In the genomic region with DNA sequence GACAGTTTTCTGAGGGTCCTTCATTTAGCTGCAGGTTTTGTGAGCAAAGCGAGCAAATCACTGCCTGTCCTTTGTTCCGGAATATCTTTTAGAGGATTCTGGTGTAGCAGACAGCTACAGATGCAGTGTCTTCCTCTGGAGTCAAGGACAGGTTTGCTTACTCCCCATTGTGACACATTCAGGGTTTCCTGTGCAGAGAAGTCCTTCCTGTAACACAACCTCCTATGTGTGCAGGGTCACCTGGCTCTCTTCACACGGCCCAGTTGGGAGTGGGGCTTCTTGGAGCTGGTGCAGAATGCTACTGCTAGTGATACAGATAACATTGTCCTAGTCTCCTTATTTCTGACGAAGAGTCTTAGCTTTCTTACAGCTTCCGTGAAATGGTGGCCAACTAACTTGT, we compare ENCODE assay signal across 17 cellular contexts. TPM values are rescaled to one million over a fixed set of nuclear protein-coding genes. Genes with fewer than 3 reads are reported as not detected.
DNase-seq lines count a peak whose midpoint lies in the region; ATAC-seq, FAIRE-seq and TF ChIP-seq lines count a peak whose summit lies in the region.
"Had no signal": no experiment of that assay in that cellular context is flagged by ENCODE, and none has a peak within 500 bp of the region (broad histone marks: within the 10 kb centered on the region; RNA-seq: fewer than 3 reads in every experiment).

No MANE protein-coding gene starts in this region.

- H3K36me3 Mint-ChIP-seq in CD4-positive, alpha-beta T cell (ENCODE audit: low read depth): peaks cover 76% of the 10 kb centered on the region

- no peak for DNase-seq in CD4-positive, alpha-beta T cell
- DNase-seq in GM12878 (ENCODE audit: low read depth, low spot score) (no peak), lung microvascular endothelial cell (ENCODE audit: low read depth in 2 of 2) (peak; percentile 45 to 63), NCI-H510A (lab: John Stamatoyannopoulos, UW) (no peak), NCI-H774 (lab: John Stamatoyannopoulos, UW) (no peak), AG20443 (ENCODE audit: low spot score) (no peak), transverse colon (no peak)
- DNase-seq: activated CD4-positive, alpha-beta T cell treated with anti-CD3 and anti-CD28 coated beads, Interleukin-2, amount 50 U/mL, for 1 hour; brain microvascular endothelial cell; foreskin melanocyte; NCI-H446; NK-92 treated with Interleukin-12 subunit alpha and Interleukin-12 subunit beta, amount 100 ng/mL, for 24 hours; SK-N-SH had no signal

- no peak overlapping the region for H3K4me2 ChIP-seq in GM12878 (ENCODE audit: control insufficient read depth, insufficient read depth)
- H3K4me2 ChIP-seq: SK-N-SH had no signal

- ATAC-seq in CD4-positive, alpha-beta T cell (ENCODE audit: poor library complexity): peak; percentile 48
- ATAC-seq in GM18909 (IDR thresholded peaks at IDR 0.05; ENCODE audit: poor library complexity, unreplicated experiment) (peak; percentile 52), GM12878 (peak; percentile 67)
- ATAC-seq: sciatic nerve had no signal

- no peak overlapping the region for H3K9ac ChIP-seq in GM12878 (ENCODE audit: control insufficient read depth, insufficient read depth, low read length)
- H3K9ac ChIP-seq: SK-N-SH had no signal

- no TSS peak for BruUV-seq in GM12878 (replicated peaks; lab: Mats Ljungman, UMichigan)

- H3K79me2 ChIP-seq in GM12878 (ENCODE audit: control insufficient read depth, insufficient read depth, low read length): peaks cover 56% of the 10 kb centered on the region

- in situ Hi-C loops in GM12878 (cut with MboI) (no loop called here), transverse colon (cut with MboI; ENCODE audit: low pct_ligation_motif_present in 1 of 4, low pct_unique_long_range_greater_than_20kb in 1 of 4, low sequenced_read_pairs in 3 of 4) (no loop called here)

- H3K4me1 ChIP-seq in GM12878 (ENCODE audit: control insufficient read depth, insufficient read depth, low read length) (peaks cover 8% of the 10 kb centered on the region; the same call in 1 of the 2 replicates), transverse colon (peaks cover 0 to 26% (median 5%) of the 10 kb centered on the region in 4 donors)

- H3K27ac Mint-ChIP-seq in CD4-positive, alpha-beta T cell: peak overlapping the region; percentile 13
- H3K27ac Mint-ChIP-seq: activated naive CD4-positive, alpha-beta T cell treated with anti-CD3 and anti-CD28 coated beads, Interleukin-2, amount 50 U/mL, for 24 hours had no signal

- TF ChIP-seq POLR2A in GM12878 (IDR thresholded peaks at IDR 0.05; ENCODE audit: low read depth, low read length) (no peak), transverse colon (IDR thresholded peaks at IDR 0.05) (no peak)

- H3K36me3 ChIP-seq in GM12878 (ENCODE audit: control insufficient read depth in 2 of 2, insufficient read depth in 2 of 2, low read length in 1 of 2): peaks cover 2 to 3% of the 10 kb centered on the region in 2 experiments; a peak in 3 of 4 replicates
- no peaks in the 10 kb centered on the region for H3K36me3 ChIP-seq in transverse colon
- H3K36me3 ChIP-seq: brain microvascular endothelial cell had no signal

- RAD21 ChIA-PET in GM12878 (lab: Charles Lee; ENCODE audit: unreplicated experiment): interaction anchor here (1.0 to 1.8 kb wide), 4 partner anchors 11 to 93 kb away, joined by 3 to 4 read pairs (median 4); no protein-coding TSS in a partner anchor

- no peaks in the 10 kb centered on the region for H3K27me3 Mint-ChIP-seq in CD4-positive, alpha-beta T cell
- H3K27me3 Mint-ChIP-seq: activated naive CD4-positive, alpha-beta T cell treated with anti-CD3 and anti-CD28 coated beads, Interleukin-2, amount 50 U/mL, for 24 hours had no signal

- H2AFZ ChIP-seq in GM12878 (ENCODE audit: control insufficient read depth, low read depth, low read length): no peak overlapping the region

- TF ChIP-seq RAD21 in GM12878 (IDR thresholded peaks at IDR 0.05; ENCODE audit: insufficient read depth, low read depth, low read length): no peak

- no peaks in the 10 kb centered on the region for H3K27me3 ChIP-seq in CD4-positive, alpha-beta T cell (ENCODE audit: control insufficient read depth, insufficient read depth, low read length)
- no peaks in the 10 kb centered on the region for H3K27me3 ChIP-seq in GM12878 (replicated peaks in 1 of 2; ENCODE audit: control insufficient read depth in 2 of 2, insufficient read depth in 2 of 2, low read length in 1 of 2)
- no peaks in the 10 kb centered on the region for H3K27me3 ChIP-seq in transverse colon
- H3K27me3 ChIP-seq: brain microvascular endothelial cell had no signal

- SMC1A ChIA-PET in GM12878 (lab: Charles Lee; ENCODE audit: uncharacterized antibody, unreplicated experiment): interaction anchor here (0.9 to 3.9 kb wide), 7 partner anchors 8 to 94 kb away, joined by 3 to 17 read pairs (median 5); no protein-coding TSS in a partner anchor

- CTCF ChIA-PET in CD4-positive, alpha-beta T cell (lab: Charles Lee): interaction anchor here (1.3 to 1.8 kb wide), 2 partner anchors 39 to 93 kb away, joined by 4 to 5 read pairs; no protein-coding TSS in a partner anchor
- CTCF ChIA-PET in GM12878 (lab: Yijun Ruan, JAX): interaction anchor here (1.0 to 2.8 kb wide), 6 partner anchors 9 to 93 kb away, joined by 4 to 7 read pairs (median 6); no protein-coding TSS in a partner anchor

- no peak overlapping the region for H3K27ac ChIP-seq in CD4-positive, alpha-beta T cell (ENCODE audit: low read depth, low read length)
- H3K27ac ChIP-seq in GM12878 (ENCODE audit: control insufficient read depth, insufficient read depth) (no peak overlapping the region), transverse colon (no peak overlapping the region)
- H3K27ac ChIP-seq: brain microvascular endothelial cell, coronary artery had no signal

- WGBS in GM12878 (ENCODE audit: insufficient coverage, insufficient replicate concordance, low lambda C conversion rate, missing lambda C conversion rate): 87% methylated on average over 5 of the region's 5 CpGs
- 82 to 100% methylated on average over 1 to 5 of the region's 5 CpGs for WGBS in transverse colon (ENCODE audit: low coverage in 1 of 2), 2 donors

- H3K4me3 ChIP-seq in GM12878 (no peak overlapping the region), transverse colon (no peak overlapping the region)
- H3K4me3 ChIP-seq: coronary artery had no signal

- no peak for FAIRE-seq in GM12878 (lab: Jason Lieb, UNC)

- intact Hi-C loops in CD4-positive, alpha-beta T cell (cut with DNase I, micrococcal nuclease): loop anchor here in 1 of 2 experiments (10.0 kb wide), 1 partner anchor 48 kb away; a partner anchor contains a TSS
- intact Hi-C loops in GM12878 (cut with micrococcal nuclease; ENCODE audit: unreplicated experiment) (no loop called here), transverse colon (cut with DNase I; ENCODE audit: low total_unique reads) (no loop called here)

- no peak for TF ChIP-seq CTCF in CD4-positive, alpha-beta T cell (IDR thresholded peaks at IDR 0.05)
- TF ChIP-seq CTCF in GM12878 (IDR thresholded peaks at IDR 0.05 in 2 of 3, conservative IDR thresholded peaks at IDR 0.05 in 1 of 3; ENCODE audit: control insufficient read depth in 2 of 3, extremely low read depth in 1 of 3, insufficient read depth in 1 of 3, low read depth in 3 of 3, low read length in 3 of 3) (no peak), transverse colon (IDR thresholded peaks at IDR 0.05) (no peak)

- POLR2A ChIA-PET in CD4-positive, alpha-beta T cell (lab: Charles Lee): no interaction called here
- POLR2A ChIA-PET in GM12878 (lab: Charles Lee): interaction anchor here (1.0 kb wide), 1 partner anchor 9 kb away, joined by 3 read pairs; no protein-coding TSS in a partner anchor

- no peaks in the 10 kb centered on the region for H3K9me3 ChIP-seq in CD4-positive, alpha-beta T cell (ENCODE audit: control insufficient read depth, low read length)
- H3K9me3 ChIP-seq in GM12878 (replicated peaks; ENCODE audit: control insufficient read depth, insufficient read depth, low read length): no peaks in the 10 kb centered on the region; the same call in 2 of the 3 replicates
- H3K9me3 ChIP-seq in transverse colon: no peaks in the 10 kb centered on the region
- H3K9me3 ChIP-seq: SK-N-SH had no signal

- H3K4me1 Mint-ChIP-seq in CD4-positive, alpha-beta T cell (ENCODE audit: low read depth): peaks cover 93% of the 10 kb centered on the region

- no peaks in the 10 kb centered on the region for H3K9me3 Mint-ChIP-seq in CD4-positive, alpha-beta T cell
- H3K9me3 Mint-ChIP-seq: activated naive CD4-positive, alpha-beta T cell treated with anti-CD3 and anti-CD28 coated beads, Interleukin-2, amount 50 U/mL, for 24 hours had no signal

- no peak overlapping the region for H3K4me3 Mint-ChIP-seq in CD4-positive, alpha-beta T cell
- H3K4me3 Mint-ChIP-seq: activated naive CD4-positive, alpha-beta T cell treated with anti-CD3 and anti-CD28 coated beads, Interleukin-2, amount 50 U/mL, for 24 hours had no signal

- no peaks in the 10 kb centered on the region for H4K20me1 ChIP-seq in GM12878 (ENCODE audit: control insufficient read depth, insufficient read depth)

- TF ChIP-seq EP300 in GM12878 (IDR thresholded peaks at IDR 0.05; ENCODE audit: borderline replicate concordance in 1 of 2, control insufficient read depth in 1 of 2, low read depth in 2 of 2, low read length in 2 of 2): no peak
- TF ChIP-seq EP300 in transverse colon (IDR thresholded peaks at IDR 0.05; ENCODE audit: low read depth): no peak

TF ChIP-seq in GM12878, 131 proteins besides CTCF, POLR2A, EP300 and RAD21:
- TF ChIP-seq ZNF207 (IDR thresholded peaks at IDR 0.05; ENCODE audit: borderline replicate concordance) (no peak), GABPA (IDR thresholded peaks at IDR 0.05; ENCODE audit: low read depth) (0 out of 2 replicates have a peak, but pooled peaks have one; percentile 29)

RNA-seq across cellular contexts. Expression of a gene that starts 47.9 kb away (rescaled TPM):
- total RNA-seq in CD4-positive, alpha-beta T cell: 100 to 1,000 TPM; 178 to 184 TPM
- 246 and 254 TPM in 2 replicates for total RNA-seq in GM12878 (2013; cell fraction: nucleolus; rRNA removed)
- total RNA-seq in GM12878 (2014; rRNA removed) (24.6 and 27.2 TPM in 2 replicates), GM12878 (2014; rRNA removed; fragmentation: Illumina TruSeq; extraction: Trizol) (22.2 and 23.6 TPM in 2 replicates), GM12878 (2021) (62.0 and 67.2 TPM in 2 replicates), lung microvascular endothelial cell (13.3 and 21.4 TPM in 2 replicates), transverse colon (100 to 1,000 TPM in 2 of 4 donors, 10 to 100 TPM in 2; 62.8 to 129 (median 92.8) TPM)
- polyA plus RNA-seq in GM12878 (2011; ENCODE audit: low read depth): 21.1 TPM
- polyA plus RNA-seq in GM12878 (2011; rRNA removed) (17.4 and 22.6 TPM in 2 replicates), GM12878 (2014; fragmentation: Illumina TruSeq; extraction: Trizol) (21.9 and 26.1 TPM in 2 replicates), GM12878 (2014; fragmentation: Nextera tagmentation; extraction: Ambion mirVana) (1 to 10 TPM; 4.7 to 5.6 TPM), GM12878 (2014; rRNA removed) (25.1 and 32.9 TPM in 2 replicates), GM12878 (2016; fragmentation: Nextera tagmentation; extraction: Ambion mirVana) (10 to 100 TPM; 55.5 to 60.3 TPM)
- polyA plus RNA-seq in GM12878 (2011; cell fraction: cytosol; rRNA removed): 12.2 and 15.6 TPM in 2 replicates
- polyA plus RNA-seq in GM12878 (2011; cell fraction: nucleus; rRNA removed): 85.8 and 102 TPM in 2 replicates
- 30.2 and 32.3 TPM in 2 replicates for polyA plus RNA-seq in GM12878 (2012)
- 22.2 and 30.2 TPM in 2 replicates for polyA minus RNA-seq in GM12878 (2011; rRNA and poly(A)+ RNA removed)
- polyA minus RNA-seq in GM12878 (2011; cell fraction: cytosol; rRNA and poly(A)+ RNA removed): 16.7 and 18.6 TPM in 2 replicates
- polyA minus RNA-seq in GM12878 (2011; cell fraction: nucleus; rRNA and poly(A)+ RNA removed): 45.2 and 78.7 TPM in 2 replicates

Comparison
In these comparisons a context has a peak if more than half of its experiments do, and no peak if none do; other contexts are left out.
1. DNase-seq: peak in lung microvascular endothelial cell (2 of 2); none in CD4-positive, alpha-beta T cell (0 of 10), GM12878 (single experiment), NCI-H510A (single experiment), NCI-H774 (single experiment), AG20443 (single experiment) and transverse colon (single experiment).
2. Peak in every context shown above with its lines, with median percentiles within 50 percentile points of each other: ATAC-seq.